ENCODE assay signal across 37 cellular contexts in the genomic region with DNA sequence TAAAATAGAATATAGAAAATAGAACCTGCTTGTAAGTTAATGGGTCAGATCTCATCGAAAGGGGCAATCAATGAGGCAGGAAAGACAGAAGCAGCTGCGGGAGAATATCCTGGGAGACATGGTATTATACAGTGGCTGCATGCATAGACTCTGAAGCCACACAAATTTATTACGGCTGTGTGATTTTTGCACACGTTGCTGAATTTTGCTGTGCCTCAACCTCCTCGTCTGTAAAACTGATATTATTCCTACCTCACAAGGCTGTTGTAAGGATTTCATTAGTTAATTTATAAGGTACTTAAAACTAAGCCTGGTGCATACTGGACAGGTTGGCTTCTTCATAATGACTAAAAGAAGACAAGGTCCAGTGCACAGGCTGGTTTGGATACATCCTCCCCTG. TPM values are rescaled to one million over a fixed set of nuclear protein-coding genes. Genes with fewer than 3 reads are reported as not detected.
"Had no signal": no experiment of that assay in that cellular context is flagged by ENCODE, and none has a peak within 500 bp of the region (broad histone marks: within the 10 kb centered on the region; RNA-seq: fewer than 3 reads in every experiment).

No MANE protein-coding gene starts in this region.

- FAIRE-seq: colon, endometrium, endothelial cell of umbilical vein, frontal cortex had no signal

- H3K36me3 ChIP-seq: adrenal gland, WERI-Rb-1 had no signal

- DNase-seq: activated B cell treated with CpG ODN at 0.5 μM for 24 hours; activated CD4-positive, alpha-beta T cell treated with anti-CD3 and anti-CD28 coated beads for 48 hours; activated CD4-positive, alpha-beta T cell treated with anti-CD3 and anti-CD28 coated beads, Interleukin-2, amount 50 U/mL, for 1 hour; activated CD4-positive, alpha-beta T cell treated with anti-CD3 and anti-CD28 coated beads, Interleukin-2, amount 50 U/mL, for 48 hours; activated CD8-positive, alpha-beta memory T cell treated with anti-CD3 and anti-CD28 coated beads, Interleukin-2, amount 10 ng/mL, durations not matched to agents 7 days and 5 days; activated CD8-positive, alpha-beta memory T cell treated with anti-CD3 and anti-CD28 coated beads, Interleukin-2, amount 50 U/mL, for 4 hours; activated CD8-positive, alpha-beta T cell treated with anti-CD3 and anti-CD28 coated beads, Interleukin-2, amount 10 ng/mL, durations not matched to agents 7 days and 5 days; activated effector memory CD4-positive, alpha-beta T cell treated with anti-CD3 and anti-CD28 coated beads, Interleukin-2, amount 50 U/mL, for 16 hours; activated naive CD4-positive, alpha-beta T cell treated with anti-CD3 and anti-CD28 coated beads for 36 hours; activated naive CD8-positive, alpha-beta T cell treated with anti-CD3 and anti-CD28 coated beads for 36 hours; activated naive CD8-positive, alpha-beta T cell treated with anti-CD3 and anti-CD28 coated beads, Interleukin-2, amount 50 U/mL, for 24 hours; activated T-cell treated with anti-CD3 and anti-CD28 coated beads, Interleukin-2, amount 50 U/mL, for 1 hour; activated T-cell treated with anti-CD3 and anti-CD28 coated beads, Interleukin-2, amount 50 U/mL, for 48 hours; adrenal gland; amygdala; aorta; body of pancreas; caudate nucleus; cortex of kidney; dermis blood vessel endothelial cell; effector CD4-positive, alpha-beta T cell; foreskin fibroblast; glutamatergic neuron; T-helper 1 cell; T-helper 17 cell; T1000; WERI-Rb-1 had no signal

- ATAC-seq: activated CD4-positive, CD25-positive, alpha-beta regulatory T cell treated with anti-CD3 and anti-CD28 coated beads, Interleukin-2, amount 50 U/mL, for 24 hours; activated CD8-positive, alpha-beta memory T cell treated with anti-CD3 and anti-CD28 coated beads, Interleukin-2, amount 10 ng/mL, durations not matched to agents 7 days and 5 days; activated CD8-positive, alpha-beta T cell treated with anti-CD3 and anti-CD28 coated beads, Interleukin-2, amount 10 ng/mL, durations not matched to agents 7 days and 5 days; activated naive CD8-positive, alpha-beta T cell treated with anti-CD3 and anti-CD28 coated beads, Interleukin-2, amount 50 U/mL, for 24 hours; body of pancreas; T-helper 17 cell had no signal

- H3K27ac ChIP-seq: adrenal gland, body of pancreas, epithelial cell of prostate, WERI-Rb-1 had no signal

- H3K27ac Mint-ChIP-seq: activated B cell treated with CpG ODN at 0.5 μM for 24 hours; activated CD8-positive, alpha-beta memory T cell treated with anti-CD3 and anti-CD28 coated beads, Interleukin-2, amount 10 ng/mL, durations not matched to agents 7 days and 5 days; activated CD8-positive, alpha-beta T cell treated with anti-CD3 and anti-CD28 coated beads, Interleukin-2, amount 10 ng/mL, durations not matched to agents 7 days and 5 days; activated naive CD4-positive, alpha-beta T cell treated with anti-CD3 and anti-CD28 coated beads for 36 hours; activated naive CD4-positive, alpha-beta T cell treated with anti-CD3 and anti-CD28 coated beads, Interleukin-2, amount 50 U/mL, for 24 hours; activated naive CD8-positive, alpha-beta T cell treated with anti-CD3 and anti-CD28 coated beads for 36 hours; activated naive CD8-positive, alpha-beta T cell treated with anti-CD3 and anti-CD28 coated beads, Interleukin-2, amount 50 U/mL, for 24 hours; activated T-helper 1 cell treated with anti-CD3 and anti-CD28 coated beads, Interleukin-12 subunit alpha, Interleukin-12 subunit beta, Interleukin-2, Interleukin-4 antibody, amounts not matched to agents 30 ng/mL and 10 ng/mL and 1 ng/mL, durations not matched to agents 14 hours and 24 hours and 36 hours; activated T-helper 2 cell treated with anti-CD3 and anti-CD28 coated beads, Interferon-gamma antibody, Interleukin-2, Interleukin-4, amounts not matched to agents 10 μg/mL and 5 μg/mL and 100 μg/mL, durations not matched to agents 14 hours and 24 hours and 36 hours; T-helper 17 cell; T-helper 2 cell treated with Interferon-gamma antibody and Interleukin-4, amounts not matched to agents 5 μg/mL and 100 μg/mL, for 36 hours had no signal

- H3K4me3 Mint-ChIP-seq: activated B cell treated with CpG ODN at 0.5 μM for 24 hours; activated CD8-positive, alpha-beta memory T cell treated with anti-CD3 and anti-CD28 coated beads, Interleukin-2, amount 10 ng/mL, durations not matched to agents 7 days and 5 days; activated CD8-positive, alpha-beta T cell treated with anti-CD3 and anti-CD28 coated beads, Interleukin-2, amount 10 ng/mL, durations not matched to agents 7 days and 5 days; activated naive CD4-positive, alpha-beta T cell treated with anti-CD3 and anti-CD28 coated beads for 36 hours; activated naive CD4-positive, alpha-beta T cell treated with anti-CD3 and anti-CD28 coated beads, Interleukin-2, amount 50 U/mL, for 24 hours; activated naive CD8-positive, alpha-beta T cell treated with anti-CD3 and anti-CD28 coated beads for 36 hours; activated naive CD8-positive, alpha-beta T cell treated with anti-CD3 and anti-CD28 coated beads, Interleukin-2, amount 50 U/mL, for 24 hours; activated T-helper 1 cell treated with anti-CD3 and anti-CD28 coated beads, Interleukin-12 subunit alpha, Interleukin-12 subunit beta, Interleukin-2, Interleukin-4 antibody, amounts not matched to agents 30 ng/mL and 10 ng/mL and 1 ng/mL, durations not matched to agents 14 hours and 24 hours and 36 hours; T-helper 17 cell; T-helper 2 cell treated with Interferon-gamma antibody and Interleukin-4, amounts not matched to agents 5 μg/mL and 100 μg/mL, for 36 hours had no signal

- H3K27me3 ChIP-seq: adrenal gland, body of pancreas had no signal

- H3K4me1 ChIP-seq: adrenal gland, body of pancreas had no signal

- H3K36me3 Mint-ChIP-seq: activated CD8-positive, alpha-beta memory T cell treated with anti-CD3 and anti-CD28 coated beads, Interleukin-2, amount 10 ng/mL, durations not matched to agents 7 days and 5 days; activated naive CD4-positive, alpha-beta T cell treated with anti-CD3 and anti-CD28 coated beads, Interleukin-2, amount 50 U/mL, for 24 hours; activated naive CD8-positive, alpha-beta T cell treated with anti-CD3 and anti-CD28 coated beads for 36 hours had no signal

- H3K4me3 ChIP-seq: adrenal gland, body of pancreas had no signal

- H3K9me3 ChIP-seq: adrenal gland, body of pancreas had no signal

- H3K4me1 Mint-ChIP-seq: activated B cell treated with CpG ODN at 0.5 μM for 24 hours; activated CD8-positive, alpha-beta memory T cell treated with anti-CD3 and anti-CD28 coated beads, Interleukin-2, amount 10 ng/mL, durations not matched to agents 7 days and 5 days; activated naive CD4-positive, alpha-beta T cell treated with anti-CD3 and anti-CD28 coated beads, Interleukin-2, amount 50 U/mL, for 24 hours; activated naive CD8-positive, alpha-beta T cell treated with anti-CD3 and anti-CD28 coated beads for 36 hours; activated naive CD8-positive, alpha-beta T cell treated with anti-CD3 and anti-CD28 coated beads, Interleukin-2, amount 50 U/mL, for 24 hours; T-helper 17 cell had no signal

- H3K9me3 Mint-ChIP-seq: activated B cell treated with CpG ODN at 0.5 μM for 24 hours; activated naive CD4-positive, alpha-beta T cell treated with anti-CD3 and anti-CD28 coated beads for 36 hours; activated naive CD4-positive, alpha-beta T cell treated with anti-CD3 and anti-CD28 coated beads, Interleukin-2, amount 50 U/mL, for 24 hours; activated naive CD8-positive, alpha-beta T cell treated with anti-CD3 and anti-CD28 coated beads for 36 hours; activated naive CD8-positive, alpha-beta T cell treated with anti-CD3 and anti-CD28 coated beads, Interleukin-2, amount 50 U/mL, for 24 hours; activated T-helper 1 cell treated with anti-CD3 and anti-CD28 coated beads, Interleukin-12 subunit alpha, Interleukin-12 subunit beta, Interleukin-2, Interleukin-4 antibody, amounts not matched to agents 30 ng/mL and 10 ng/mL and 1 ng/mL, durations not matched to agents 14 hours and 24 hours and 36 hours; activated T-helper 2 cell treated with anti-CD3 and anti-CD28 coated beads, Interferon-gamma antibody, Interleukin-2, Interleukin-4, amounts not matched to agents 10 μg/mL and 5 μg/mL and 100 μg/mL, durations not matched to agents 14 hours and 24 hours and 36 hours; T-helper 2 cell treated with Interferon-gamma antibody and Interleukin-4, amounts not matched to agents 5 μg/mL and 100 μg/mL, for 36 hours had no signal

RNA-seq across cellular contexts. Expression of a gene that starts 52.3 kb away (rescaled TPM):
- total RNA-seq: activated B cell treated with CpG ODN at 0.5 μM for 24 hours; activated CD8-positive, alpha-beta memory T cell treated with anti-CD3 and anti-CD28 coated beads, Interleukin-2, amount 10 ng/mL, durations not matched to agents 7 days and 5 days; activated CD8-positive, alpha-beta T cell treated with anti-CD3 and anti-CD28 coated beads, Interleukin-2, amount 10 ng/mL, durations not matched to agents 7 days and 5 days; activated naive CD8-positive, alpha-beta T cell treated with anti-CD3 and anti-CD28 coated beads for 36 hours; activated T-helper 1 cell treated with anti-CD3 and anti-CD28 coated beads, Interleukin-12 subunit alpha, Interleukin-12 subunit beta, Interleukin-2, Interleukin-4 antibody, amounts not matched to agents 30 ng/mL and 10 ng/mL and 1 ng/mL, durations not matched to agents 14 hours and 24 hours and 36 hours; T-helper 17 cell had no signal
